8 cellular contexts compared by ENCODE assay signal in genomic region chr2:237315170-237315880, GRCh38.
DNase-seq lines count a peak whose midpoint lies in the region; ATAC-seq lines count a peak whose summit lies in the region.

No MANE protein-coding gene starts in this region.

- no peaks in the 10 kb centered on the region; the same call in 1 of the 2 replicates for H3K27me3 ChIP-seq in SJCRH30
- no peaks in the 10 kb centered on the region for H3K27me3 ChIP-seq in mucosa of rectum (ENCODE audit: control insufficient read depth in 2 of 2, insufficient read depth in 2 of 2, low read length in 2 of 2)

- peak overlapping the region in 1 of 2 donors; percentile 34 for H3K9ac ChIP-seq in mucosa of rectum (ENCODE audit: low read depth in 1 of 2, low read length in 2 of 2)

- no peaks in the 10 kb centered on the region for H3K4me1 ChIP-seq in SJCRH30
- peaks cover 0 to 2% of the 10 kb centered on the region in 2 donors for H3K4me1 ChIP-seq in mucosa of rectum (ENCODE audit: control insufficient read depth in 2 of 2, insufficient read depth in 2 of 2, low read length in 2 of 2)

- ATAC-seq in HG02885 (IDR thresholded peaks at IDR 0.05; ENCODE audit: poor library complexity, unreplicated experiment) (no peak), HG02610 (IDR thresholded peaks at IDR 0.05; ENCODE audit: unreplicated experiment) (no peak)

- H3K36me3 ChIP-seq in SJCRH30 (no peaks in the 10 kb centered on the region), mucosa of rectum (ENCODE audit: control insufficient read depth in 2 of 2, insufficient read depth in 2 of 2, low read length in 2 of 2) (no peaks in the 10 kb centered on the region)

- peak; percentile 39 to 43 for DNase-seq in SJCRH30
- peak; percentile 90 for DNase-seq in fibroblast of the conjunctiva (ENCODE audit: low read depth)
- DNase-seq in ureter (ENCODE audit: low spot score) = peak; percentile 88
- no peak for DNase-seq in SHP77 (lab: John Stamatoyannopoulos, UW)
- DNase-seq in NCI-H345 treated with DMSO at 0.1 percent for 48 hours (lab: John Stamatoyannopoulos, UW; ENCODE audit: unreplicated experiment) = no peak

- no peak overlapping the region for H3K4me3 ChIP-seq in SJCRH30
- no peak overlapping the region for H3K4me3 ChIP-seq in mucosa of rectum (ENCODE audit: low read length in 2 of 2)

- H3K27ac ChIP-seq in SJCRH30 = no peak overlapping the region
- H3K27ac ChIP-seq in mucosa of rectum (ENCODE audit: low read depth in 2 of 2, low read length in 2 of 2) = peak overlapping the region; percentile 69 to 76

- H3K9me3 ChIP-seq in SJCRH30 (replicated peaks) = 0 out of 2 replicates have a peak, but pooled peaks cover 3% of the 10 kb centered on the region
- H3K9me3 ChIP-seq in mucosa of rectum (ENCODE audit: control insufficient read depth in 2 of 2, low read length in 2 of 2) = no peaks in the 10 kb centered on the region

Comparison
In these comparisons a context has a peak if more than half of its experiments do, and no peak if none do; other contexts are left out.
1. DNase-seq: peak in SJCRH30 (2 of 2), fibroblast of the conjunctiva (single experiment) and ureter (single experiment); none in SHP77 (0 of 2) and NCI-H345 treated with DMSO at 0.1 percent for 48 hours (single experiment).